1 cellular context compared by ENCODE assay signal in the genomic region with DNA sequence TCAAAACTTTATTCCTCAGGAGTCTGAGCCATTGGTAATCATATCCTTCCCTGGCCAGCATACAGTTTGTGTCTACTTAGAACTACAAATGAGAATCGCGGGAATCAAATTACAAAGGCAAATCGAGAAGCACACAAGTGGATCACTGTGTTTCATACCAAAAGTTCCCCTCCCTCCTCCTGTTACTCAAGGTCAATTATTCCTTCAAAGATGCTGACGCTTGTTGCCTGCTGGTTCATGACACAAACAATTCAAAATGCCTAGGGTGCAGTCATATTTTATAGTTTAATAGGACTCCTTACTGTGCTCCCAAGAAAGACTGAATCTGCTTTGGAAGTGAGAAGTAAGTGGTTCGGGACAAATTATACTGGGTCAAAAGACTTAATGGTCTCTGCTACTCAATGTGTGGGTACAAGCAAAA.
TF ChIP-seq lines count a peak whose summit lies in the region.

No MANE protein-coding gene starts in this region.

TF ChIP-seq in HEK293, 187 proteins besides CTCF, POLR2A, EP300 and RAD21 (continued from another document):
- TF ChIP-seq, protein P1, sequence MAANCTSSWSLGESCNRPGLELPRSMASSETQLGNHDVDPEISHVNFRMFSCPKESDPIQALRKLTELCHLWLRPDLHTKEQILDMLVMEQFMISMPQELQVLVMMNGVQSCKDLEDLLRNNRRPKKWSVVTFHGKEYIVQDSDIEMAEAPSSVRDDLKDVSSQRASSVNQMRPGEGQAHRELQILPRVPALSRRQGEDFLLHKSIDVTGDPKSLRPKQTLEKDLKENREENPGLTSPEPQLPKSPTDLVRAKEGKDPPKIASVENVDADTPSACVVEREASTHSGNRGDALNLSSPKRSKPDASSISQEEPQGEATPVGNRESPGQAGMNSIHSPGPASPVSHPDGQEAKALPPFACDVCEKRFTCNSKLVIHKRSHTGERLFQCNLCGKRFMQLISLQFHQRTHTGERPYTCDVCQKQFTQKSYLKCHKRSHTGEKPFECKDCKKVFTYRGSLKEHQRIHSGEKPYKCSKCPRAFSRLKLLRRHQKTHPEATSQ (tag by site-specific recombination; IDR thresholded peaks at IDR 0.05) = no peak
- TF ChIP-seq ZSCAN30 (tag by site-specific recombination; IDR thresholded peaks at IDR 0.05) = no peak
- TF ChIP-seq, protein P2, sequence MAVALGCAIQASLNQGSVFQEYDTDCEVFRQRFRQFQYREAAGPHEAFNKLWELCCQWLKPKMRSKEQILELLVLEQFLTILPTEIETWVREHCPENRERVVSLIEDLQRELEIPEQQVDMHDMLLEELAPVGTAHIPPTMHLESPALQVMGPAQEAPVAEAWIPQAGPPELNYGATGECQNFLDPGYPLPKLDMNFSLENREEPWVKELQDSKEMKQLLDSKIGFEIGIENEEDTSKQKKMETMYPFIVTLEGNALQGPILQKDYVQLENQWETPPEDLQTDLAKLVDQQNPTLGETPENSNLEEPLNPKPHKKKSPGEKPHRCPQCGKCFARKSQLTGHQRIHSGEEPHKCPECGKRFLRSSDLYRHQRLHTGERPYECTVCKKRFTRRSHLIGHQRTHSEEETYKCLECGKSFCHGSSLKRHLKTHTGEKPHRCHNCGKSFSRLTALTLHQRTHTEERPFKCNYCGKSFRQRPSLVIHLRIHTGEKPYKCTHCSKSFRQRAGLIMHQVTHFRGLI (tag by site-specific recombination; IDR thresholded peaks at IDR 0.05) = no peak
- no peak for TF ChIP-seq ZNF585B (tag by site-specific recombination; IDR thresholded peaks at IDR 0.05)
- TF ChIP-seq ZNF24 (tag by site-specific recombination; IDR thresholded peaks at IDR 0.05) = peak; percentile 56; the same call in 1 of the 2 replicates
- TF ChIP-seq MEIS1 (CRISPR knock-in tag; IDR thresholded peaks at IDR 0.05; ENCODE audit: borderline replicate concordance) = no peak
- TF ChIP-seq KLF10 (tag by site-specific recombination; IDR thresholded peaks at IDR 0.05) = no peak
- TF ChIP-seq ZNF335 (tag by site-specific recombination; conservative IDR thresholded peaks at IDR 0.05) = 0 out of 2 replicates have a peak, but pooled peaks have one; percentile 31
- TF ChIP-seq ZFP69B (tag by site-specific recombination; IDR thresholded peaks at IDR 0.05) = no peak
- no peak for TF ChIP-seq ZNF214 (tag by site-specific recombination; IDR thresholded peaks at IDR 0.05; ENCODE audit: borderline replicate concordance)
- TF ChIP-seq ZNF571 (tag by site-specific recombination; IDR thresholded peaks at IDR 0.05) = no peak
- peak; percentile 87 for TF ChIP-seq FEZF1 (tag by site-specific recombination; IDR thresholded peaks at IDR 0.05)
- TF ChIP-seq ZNF423 (tag by site-specific recombination; IDR thresholded peaks at IDR 0.05) = peak; percentile 56
- peak; percentile 74; the same call in 1 of the 2 replicates for TF ChIP-seq ZNF600 (tag by site-specific recombination; IDR thresholded peaks at IDR 0.05)
- peak; percentile 25; the same call in 1 of the 2 replicates for TF ChIP-seq ZNF660 (tag by site-specific recombination; IDR thresholded peaks at IDR 0.05)
- TF ChIP-seq ZNF501 (tag by site-specific recombination; IDR thresholded peaks at IDR 0.05) = no peak
- no peak for TF ChIP-seq ZNF473 (tag by site-specific recombination; IDR thresholded peaks at IDR 0.05)
- TF ChIP-seq ZNF561 (tag by site-specific recombination; IDR thresholded peaks at IDR 0.05; ENCODE audit: borderline replicate concordance) = peak; percentile 61; the same call in 1 of the 2 replicates
- 0 out of 2 replicates have a peak, but pooled peaks have one; percentile 19 for TF ChIP-seq ZNF843 (tag by site-specific recombination; IDR thresholded peaks at IDR 0.05)
- TF ChIP-seq ZNF626 (tag by site-specific recombination; IDR thresholded peaks at IDR 0.05) = no peak
- TF ChIP-seq, protein P3, sequence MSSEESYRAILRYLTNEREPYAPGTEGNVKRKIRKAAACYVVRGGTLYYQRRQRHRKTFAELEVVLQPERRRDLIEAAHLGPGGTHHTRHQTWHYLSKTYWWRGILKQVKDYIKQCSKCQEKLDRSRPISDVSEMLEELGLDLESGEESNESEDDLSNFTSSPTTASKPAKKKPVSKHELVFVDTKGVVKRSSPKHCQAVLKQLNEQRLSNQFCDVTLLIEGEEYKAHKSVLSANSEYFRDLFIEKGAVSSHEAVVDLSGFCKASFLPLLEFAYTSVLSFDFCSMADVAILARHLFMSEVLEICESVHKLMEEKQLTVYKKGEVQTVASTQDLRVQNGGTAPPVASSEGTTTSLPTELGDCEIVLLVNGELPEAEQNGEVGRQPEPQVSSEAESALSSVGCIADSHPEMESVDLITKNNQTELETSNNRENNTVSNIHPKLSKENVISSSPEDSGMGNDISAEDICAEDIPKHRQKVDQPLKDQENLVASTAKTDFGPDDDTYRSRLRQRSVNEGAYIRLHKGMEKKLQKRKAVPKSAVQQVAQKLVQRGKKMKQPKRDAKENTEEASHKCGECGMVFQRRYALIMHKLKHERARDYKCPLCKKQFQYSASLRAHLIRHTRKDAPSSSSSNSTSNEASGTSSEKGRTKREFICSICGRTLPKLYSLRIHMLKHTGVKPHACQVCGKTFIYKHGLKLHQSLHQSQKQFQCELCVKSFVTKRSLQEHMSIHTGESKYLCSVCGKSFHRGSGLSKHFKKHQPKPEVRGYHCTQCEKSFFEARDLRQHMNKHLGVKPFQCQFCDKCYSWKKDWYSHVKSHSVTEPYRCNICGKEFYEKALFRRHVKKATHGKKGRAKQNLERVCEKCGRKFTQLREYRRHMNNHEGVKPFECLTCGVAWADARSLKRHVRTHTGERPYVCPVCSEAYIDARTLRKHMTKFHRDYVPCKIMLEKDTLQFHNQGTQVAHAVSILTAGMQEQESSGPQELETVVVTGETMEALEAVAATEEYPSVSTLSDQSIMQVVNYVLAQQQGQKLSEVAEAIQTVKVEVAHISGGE (tag by site-specific recombination; conservative IDR thresholded peaks at IDR 0.05; ENCODE audit: low read depth) = peak; percentile 72
